8 cellular contexts compared by ENCODE assay signal in genomic region chr5:132963175-132964104, GRCh38. TPM values are rescaled to one million over a fixed set of nuclear protein-coding genes. Genes with fewer than 3 reads are reported as not detected.
A peak's percentile ranks its signal among the peaks of the same experiment; 100 is the strongest.
DNase-seq lines count a peak whose midpoint lies in the region; ATAC-seq, FAIRE-seq and TF ChIP-seq lines count a peak whose summit lies in the region.

Gene AFF4 (minus strand): TSS chr5:132963634. CDS start chr5:132937189, 26,445 bp downstream.

- H3K4me1 Mint-ChIP-seq in T-helper 17 cell: peaks cover 18% of the 10 kb centered on the region

- H3K36me3 Mint-ChIP-seq in T-helper 17 cell (ENCODE audit: low read depth): no peaks in the 10 kb centered on the region

- TF ChIP-seq POLR2A in GM12892 (IDR thresholded peaks at IDR 0.05; ENCODE audit: low read depth, low read length) (peak; percentile 87; the same call in 1 of the 2 replicates), uterus (IDR thresholded peaks at IDR 0.05) (peak; percentile 97 to 99)

- FAIRE-seq in GM12892 (lab: Jason Lieb, UNC): peak; percentile 96

- intact Hi-C loops in uterus (cut with DNase I; ENCODE audit: low total_unique reads): no loop called here

- H3K27me3 Mint-ChIP-seq in T-helper 17 cell: no peaks in the 10 kb centered on the region

- no peaks in the 10 kb centered on the region for H3K27me3 ChIP-seq in right atrium auricular region
- no peaks in the 10 kb centered on the region for H3K27me3 ChIP-seq in uterus

- ATAC-seq in HG02763 (IDR thresholded peaks at IDR 0.05; ENCODE audit: unreplicated experiment) (peak; percentile 92), T-helper 17 cell (peak; percentile 86)

- peak within 1 kb of the TSS; percentile 95 for H3K27ac Mint-ChIP-seq in T-helper 17 cell

- H3K4me1 ChIP-seq in right atrium auricular region (peaks cover 0 to 21% of the 10 kb centered on the region in 2 donors), uterus (peaks cover 0 to 2% of the 10 kb centered on the region in 2 donors)

- TF ChIP-seq CTCF in right atrium auricular region (IDR thresholded peaks at IDR 0.05) (no peak), uterus (IDR thresholded peaks at IDR 0.05) (peak in 1 of 4 experiments; percentile 27)

- H3K4me3 ChIP-seq in right atrium auricular region (peak within 1 kb of the TSS; percentile 88 to 93), uterus (peak within 1 kb of the TSS; percentile 64 to 87)

- H3K9me3 ChIP-seq in T-helper 17 cell (ENCODE audit: control insufficient read depth, low read length, poor library complexity, severe bottlenecking): no peaks in the 10 kb centered on the region
- H3K9me3 ChIP-seq in right atrium auricular region: no peaks in the 10 kb centered on the region
- no peaks in the 10 kb centered on the region for H3K9me3 ChIP-seq in uterus

- H3K27ac ChIP-seq in angular gyrus (ENCODE audit: low read depth, low read length): peak within 1 kb of the TSS; percentile 97
- peak within 1 kb of the TSS; percentile 100 for H3K27ac ChIP-seq in right atrium auricular region
- peak within 1 kb of the TSS; percentile 96 to 99 for H3K27ac ChIP-seq in uterus

- H3K36me3 ChIP-seq in right atrium auricular region: no peaks in the 10 kb centered on the region
- no peaks in the 10 kb centered on the region for H3K36me3 ChIP-seq in uterus

- H3K4me3 Mint-ChIP-seq in T-helper 17 cell: peak within 1 kb of the TSS; percentile 91

- DNase-seq in GM12892 (ENCODE audit: insufficient read length) (peak; percentile 87), NCI-H1436 treated with DMSO at 0.1 percent for 48 hours (lab: John Stamatoyannopoulos, UW) (peak; percentile 61), T-helper 17 cell (peak; percentile 70 to 77 (median 77)), right atrium auricular region (ENCODE audit: low spot score) (peak; percentile 98), pulmonary artery endothelial cell (ENCODE audit: low read depth, low spot score) (peak; percentile 92), uterus (peak; percentile 94 to 95)

RNA-seq across cellular contexts. Expression of gene AFF4, which starts in this region (rescaled TPM):
- 13.6 TPM for polyA plus RNA-seq in GM12892 (2012; ENCODE audit: missing spikeins)
- total RNA-seq in T-helper 17 cell (10 to 100 TPM; 69.2 to 74.6 TPM), right atrium auricular region (10 to 100 TPM; 36.8 to 47.3 TPM), pulmonary artery endothelial cell (32.3 and 32.4 TPM in 2 replicates), uterus (100 to 1,000 TPM in 1 of 4 donors, 10 to 100 TPM in 3; 39.1 to 104 (median 66.5) TPM)

Comparison
In these comparisons a context has a peak if more than half of its experiments do, and no peak if none do; other contexts are left out.
1. Peak in every context shown above with its lines: DNase-seq, ATAC-seq, H3K4me3 ChIP-seq and H3K27ac ChIP-seq.